Comparison of ENCODE assay signal across 29 cellular contexts in genomic region chr7:108142180-108142579, GRCh38. TPM values are rescaled to one million over a fixed set of nuclear protein-coding genes. Genes with fewer than 3 reads are reported as not detected.
"Had no signal": no experiment of that assay in that cellular context is flagged by ENCODE, and none has a peak within 500 bp of the region (broad histone marks: within the 10 kb centered on the region; RNA-seq: fewer than 3 reads in every experiment).

No MANE protein-coding gene starts in this region.

- H3K36me3 Mint-ChIP-seq: memory B cell had no signal

- H3K4me3 Mint-ChIP-seq: memory B cell; naive thymus-derived CD4-positive, alpha-beta T cell had no signal

- H3K4me3 ChIP-seq: colonic mucosa, dorsolateral prefrontal cortex, esophagus squamous epithelium, gastrocnemius medialis, heart right ventricle, left ventricle myocardium inferior, lower lobe of right lung had no signal

- H3K36me3 ChIP-seq: colonic mucosa, esophagus squamous epithelium, gastrocnemius medialis, heart right ventricle, left ventricle myocardium inferior, lower lobe of right lung had no signal

- H3K27ac ChIP-seq: colonic mucosa, dorsolateral prefrontal cortex, epithelial cell of prostate, esophagus squamous epithelium, gastrocnemius medialis, heart right ventricle, left ventricle myocardium inferior, lower lobe of right lung had no signal

- H3K27ac Mint-ChIP-seq: memory B cell; naive thymus-derived CD4-positive, alpha-beta T cell had no signal

- H3K9me3 ChIP-seq: colonic mucosa, esophagus squamous epithelium, gastrocnemius medialis, heart right ventricle, left ventricle myocardium inferior, lower lobe of right lung had no signal

- ATAC-seq: gastrocnemius medialis; heart right ventricle; left lobe of liver; lower lobe of right lung; naive thymus-derived CD4-positive, alpha-beta T cell had no signal

- H3K27me3 ChIP-seq: colonic mucosa, dorsolateral prefrontal cortex, gastrocnemius medialis had no signal

- H3K4me1 ChIP-seq: colonic mucosa, gastrocnemius medialis had no signal

- FAIRE-seq: kidney had no signal

- DNase-seq: cerebellar nuclear complex; colonic mucosa; cortex of kidney; dermis blood vessel endothelial cell; dorsolateral prefrontal cortex; effector CD4-positive, alpha-beta T cell; effector memory CD4-positive, alpha-beta T cell; erythroblast; esophagus squamous epithelium; foreskin fibroblast; gastrocnemius medialis; glutamatergic neuron; head of caudate nucleus; heart right ventricle; hippocampal formation; islet precursor cell; kidney; kidney glomerular epithelial cell; left colon; left ventricle myocardium inferior; lower lobe of right lung; mesendoderm; midbrain; naive thymus-derived CD4-positive, alpha-beta T cell had no signal

RNA-seq across cellular contexts. Expression of gene LAMB4, which starts 12.0 kb away (rescaled TPM):
- total RNA-seq: chondrocyte, left lobe of liver, lower lobe of right lung, lung microvascular endothelial cell had no signal
- polyA plus RNA-seq: naive thymus-derived CD4-positive, alpha-beta T cell had no signal
